ENCODE assay signal across 8 cellular contexts in the genomic region with DNA sequence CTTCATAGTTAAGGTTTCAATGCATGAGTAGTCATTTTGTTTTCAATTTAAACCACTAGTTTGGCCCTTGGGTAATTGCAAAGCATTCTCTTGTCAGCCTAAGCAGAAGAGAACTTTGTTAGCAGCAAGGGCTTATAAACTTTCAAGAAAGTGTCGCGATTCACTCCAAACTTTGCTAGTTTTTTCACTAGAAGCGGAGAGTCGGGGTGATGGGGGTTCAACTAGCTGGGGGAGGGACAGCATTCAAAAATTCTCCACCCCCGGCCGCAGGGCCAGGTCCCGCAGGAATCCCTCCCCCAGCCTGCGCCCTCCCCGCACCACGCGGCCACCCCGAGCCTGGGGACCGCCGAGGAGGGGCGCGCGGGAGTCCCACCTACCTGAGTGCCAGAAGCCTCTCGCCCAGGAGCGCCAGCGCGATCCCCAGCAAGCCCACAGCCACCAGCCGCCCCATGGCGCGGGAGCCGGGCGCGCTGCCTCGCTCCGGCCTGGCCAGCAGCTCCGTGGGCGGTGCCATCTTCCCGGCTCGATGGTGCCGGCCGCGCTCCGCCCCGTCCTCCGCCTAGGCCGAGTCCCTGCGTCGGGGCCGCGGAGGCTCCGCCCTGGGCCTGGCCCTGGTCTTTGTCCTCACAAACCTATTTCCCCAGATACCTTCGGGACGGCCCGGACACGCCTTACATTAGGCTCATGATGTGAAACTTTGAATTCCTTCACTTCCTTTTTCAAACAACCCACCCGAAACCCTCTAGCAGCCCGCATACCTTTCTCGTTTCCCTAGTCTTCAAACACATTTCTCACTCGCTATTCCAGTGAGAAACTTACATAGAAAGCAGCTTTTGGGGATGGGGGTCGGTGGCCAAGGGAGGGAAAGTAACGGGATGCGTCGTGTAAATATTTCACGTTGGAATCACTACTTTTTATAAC. TPM values are rescaled to one million over a fixed set of nuclear protein-coding genes. Genes with fewer than 3 reads are reported as not detected.
DNase-seq lines count a peak whose midpoint lies in the region; ATAC-seq and TF ChIP-seq lines count a peak whose summit lies in the region.

A gene (minus strand): TSS at position 528 of the 921 bp plus-strand sequence. CDS start 77 bp downstream, at position 451.

- H3K9me3 ChIP-seq in WERI-Rb-1 (ENCODE audit: severe bottlenecking) (no peaks in the 10 kb centered on the region), skeletal muscle tissue (ENCODE audit: control insufficient read depth in 3 of 3, low read length in 3 of 3) (no peaks in the 10 kb centered on the region)

- peak; percentile 92 for ATAC-seq in HG02870 (IDR thresholded peaks at IDR 0.05; ENCODE audit: unreplicated experiment)

- H3K27me3 ChIP-seq in WERI-Rb-1 (ENCODE audit: insufficient read depth, low read depth, severe bottlenecking) (no peaks in the 10 kb centered on the region), skeletal muscle tissue (ENCODE audit: control insufficient read depth in 3 of 3, insufficient read depth in 3 of 3, low read length in 3 of 3) (no peaks in the 10 kb centered on the region)

- H3K36me3 ChIP-seq in WERI-Rb-1: no peaks in the 10 kb centered on the region
- no peaks in the 10 kb centered on the region for H3K36me3 ChIP-seq in skeletal muscle tissue (ENCODE audit: control insufficient read depth in 3 of 3, insufficient read depth in 3 of 3, low read length in 3 of 3)

- peak; percentile 28 for DNase-seq in SIG-M5 treated with dmso at 0.1 percent for 504 hours (lab: John Stamatoyannopoulos, UW; ENCODE audit: unreplicated experiment)
- no peak for DNase-seq in SIG-M5 (lab: John Stamatoyannopoulos, UW)
- peak; percentile 53 to 69 for DNase-seq in NCI-H1930 (lab: John Stamatoyannopoulos, UW)
- peak; percentile 70 for DNase-seq in WERI-Rb-1
- peak; percentile 23 for DNase-seq in central memory CD4-positive, alpha-beta T cell
- DNase-seq in iPS-NIHi7 (ENCODE audit: extremely low spot score): peak; percentile 93

- H3K4me3 ChIP-seq in WERI-Rb-1 (ENCODE audit: low read depth, low read length) (peak within 1 kb of the TSS; percentile 64), skeletal muscle tissue (ENCODE audit: low read length in 3 of 3) (peak within 1 kb of the TSS; percentile 78 to 92 (median 89))

- peak within 1 kb of the TSS; percentile 68 for H3K27ac ChIP-seq in WERI-Rb-1
- H3K27ac ChIP-seq in skeletal muscle tissue (ENCODE audit: low read depth, low read length): peak within 1 kb of the TSS; percentile 80

- TF ChIP-seq CTCF in WERI-Rb-1 (IDR thresholded peaks at IDR 0.05; ENCODE audit: low read depth, low read length): no peak

- H3K9ac ChIP-seq in skeletal muscle tissue (ENCODE audit: low read depth in 1 of 3, low read length in 3 of 3): peak within 1 kb of the TSS; percentile 84 to 91 (median 90)

- peaks cover 3 to 9% (median 4%) of the 10 kb centered on the region in 3 donors for H3K4me1 ChIP-seq in skeletal muscle tissue (ENCODE audit: control insufficient read depth in 3 of 3, insufficient read depth in 3 of 3, low read length in 3 of 3)

RNA-seq across cellular contexts. Expression of the gene that starts here (rescaled TPM):
- total RNA-seq in skeletal muscle tissue: 53.8 TPM
